8 cellular contexts compared by ENCODE assay signal in genomic region chr18:34493099-34493544, GRCh38.
DNase-seq lines count a peak whose midpoint lies in the region; ATAC-seq and TF ChIP-seq lines count a peak whose summit lies in the region.

No MANE protein-coding gene starts in this region.

- H3K36me3 ChIP-seq in skeletal muscle tissue (ENCODE audit: control insufficient read depth in 3 of 3, insufficient read depth in 3 of 3, low read length in 3 of 3) = no peaks in the 10 kb centered on the region

- H3K9ac ChIP-seq in skeletal muscle tissue (ENCODE audit: low read depth in 1 of 3, low read length in 3 of 3) = peak overlapping the region; percentile 72 to 86 (median 84)

- CTCF ChIA-PET in Calu3 (lab: Charles Lee) = interaction anchor here (0.6 kb wide), 2 partner anchors 20 to 604 kb away, joined by 4 read pairs; no protein-coding TSS in a partner anchor

- H3K27me3 Mint-ChIP-seq in Calu3 (ENCODE audit: unreplicated experiment) = peaks cover 8% of the 10 kb centered on the region

- ATAC-seq in GM19463 (IDR thresholded peaks at IDR 0.05; ENCODE audit: unreplicated experiment) = peak; percentile 65

- no peaks in the 10 kb centered on the region for H3K4me1 Mint-ChIP-seq in Calu3 (ENCODE audit: low read depth, unreplicated experiment)

- intact Hi-C loops in Calu3 (cut with micrococcal nuclease; ENCODE audit: unreplicated experiment) = no loop called here

- peak; percentile 75 for DNase-seq in Calu3
- peak; percentile 71 for DNase-seq in HK-2 (ENCODE audit: unreplicated experiment)
- DNase-seq in NCI-H82 treated with DMSO at 0.1 percent for 48 hours (lab: John Stamatoyannopoulos, UW; ENCODE audit: unreplicated experiment) = peak; percentile 35
- DNase-seq in cardiac fibroblast (ENCODE audit: low read depth in 2 of 2) = peak; percentile 74
- peak; percentile 71 for DNase-seq in iPS-NIHi7 (ENCODE audit: extremely low spot score)
- DNase-seq in T-helper 9 cell = no peak

- no TSS peak for BruUV-seq in Calu3 (replicated peaks; lab: Mats Ljungman, UMichigan)

- H3K27ac ChIP-seq in skeletal muscle tissue (ENCODE audit: low read depth, low read length) = peak overlapping the region; percentile 90

- H3K27me3 ChIP-seq in skeletal muscle tissue (ENCODE audit: control insufficient read depth in 3 of 3, insufficient read depth in 3 of 3, low read length in 3 of 3) = peaks cover 0 to 3% (median 2%) of the 10 kb centered on the region in 3 donors

- TF ChIP-seq CTCF in Calu3 (IDR thresholded peaks at IDR 0.05; ENCODE audit: unreplicated experiment) = no peak
- TF ChIP-seq CTCF in cardiac fibroblast (IDR thresholded peaks at IDR 0.05; ENCODE audit: low read depth, low read length) = no peak

- peaks cover 0 to 7% (median 0%) of the 10 kb centered on the region in 3 donors for H3K4me1 ChIP-seq in skeletal muscle tissue (ENCODE audit: control insufficient read depth in 3 of 3, insufficient read depth in 3 of 3, low read length in 3 of 3)

- H3K4me3 ChIP-seq in cardiac fibroblast (replicated peaks in 1 of 2; ENCODE audit: low read depth in 2 of 2, low read length in 2 of 2) = peak overlapping the region; percentile 31 to 49
- peak overlapping the region; percentile 77 to 84 (median 80) for H3K4me3 ChIP-seq in skeletal muscle tissue (ENCODE audit: low read length in 3 of 3)

- no peaks in the 10 kb centered on the region for H3K9me3 Mint-ChIP-seq in Calu3 (ENCODE audit: low read depth, unreplicated experiment)

- H3K9me3 ChIP-seq in skeletal muscle tissue (ENCODE audit: control insufficient read depth in 3 of 3, low read length in 3 of 3) = no peaks in the 10 kb centered on the region

- peak overlapping the region; percentile 70 for H3K4me3 Mint-ChIP-seq in Calu3 (ENCODE audit: low read depth, unreplicated experiment)

- H3K27ac Mint-ChIP-seq in Calu3 (ENCODE audit: unreplicated experiment) = no peak overlapping the region

- peaks cover 18% of the 10 kb centered on the region for H3K36me3 Mint-ChIP-seq in Calu3 (ENCODE audit: insufficient read depth, unreplicated experiment)
